In the genomic region with DNA sequence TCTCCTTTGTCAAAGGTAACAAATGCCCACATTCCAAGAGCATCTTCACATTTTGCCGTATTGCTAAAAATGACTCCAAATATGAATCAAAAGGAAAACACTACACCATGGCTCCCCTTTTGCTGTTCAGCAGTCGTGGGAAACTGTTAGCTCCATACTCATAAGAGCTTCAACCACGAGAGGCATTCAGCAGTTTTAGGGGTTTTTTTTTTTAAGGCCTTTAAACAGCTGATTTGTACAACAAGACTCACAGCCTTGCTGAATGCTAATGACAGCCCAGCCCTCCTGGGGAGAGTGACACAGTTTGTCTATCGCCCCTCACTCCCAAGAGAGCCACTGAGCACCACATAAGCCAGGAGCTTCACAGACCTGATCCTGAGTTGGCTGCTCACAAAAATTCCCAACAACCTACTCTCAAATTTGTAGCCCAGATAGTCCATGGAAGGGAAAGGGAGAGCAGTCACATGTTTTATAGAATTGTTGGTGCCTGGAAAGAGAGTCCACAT, we compare ENCODE assay signal across 16 cellular contexts. TPM values are rescaled to one million over a fixed set of nuclear protein-coding genes. Genes with fewer than 3 reads are reported as not detected.
DNase-seq lines count a peak whose midpoint lies in the region; ATAC-seq, FAIRE-seq and TF ChIP-seq lines count a peak whose summit lies in the region.
"Had no signal": no experiment of that assay in that cellular context is flagged by ENCODE, and none has a peak within 500 bp of the region (broad histone marks: within the 10 kb centered on the region; RNA-seq: fewer than 3 reads in every experiment).

No MANE protein-coding gene starts in this region.

- H3K4me1 Mint-ChIP-seq in GM23338 (peaks cover 31% of the 10 kb centered on the region), WTC11 (peaks cover 31% of the 10 kb centered on the region), endothelial cell (ENCODE audit: unreplicated experiment) (peaks cover 69% of the 10 kb centered on the region)
- H3K4me1 Mint-ChIP-seq: CD8-positive, alpha-beta memory T cell had no signal

- CTCF ChIA-PET in WTC11 (lab: Charles Lee) = interaction anchor here (1.1 kb wide), 1 partner anchor 19 kb away, joined by 3 read pairs; no protein-coding TSS in a partner anchor

- H3K4me1 ChIP-seq in GM23338 (ENCODE audit: insufficient read depth) (peaks cover 24% of the 10 kb centered on the region), thoracic aorta (ENCODE audit: control insufficient read depth in 1 of 2, low read depth in 2 of 2) (peaks cover 25 to 50% of the 10 kb centered on the region in 2 donors), pancreas (no peaks in the 10 kb centered on the region)
- H3K4me1 ChIP-seq: BE2C had no signal

- H2AFZ ChIP-seq in GM23338 = no peak overlapping the region

- no peaks in the 10 kb centered on the region for H3K27me3 Mint-ChIP-seq in GM23338 (ENCODE audit: insufficient read depth, low read depth, poor library complexity)
- no peaks in the 10 kb centered on the region for H3K27me3 Mint-ChIP-seq in WTC11 (ENCODE audit: low read depth)
- H3K27me3 Mint-ChIP-seq in endothelial cell (ENCODE audit: unreplicated experiment) = peaks cover 2% of the 10 kb centered on the region
- H3K27me3 Mint-ChIP-seq: CD8-positive, alpha-beta memory T cell had no signal

- no peaks in the 10 kb centered on the region for H4K20me1 ChIP-seq in GM23338 (replicated peaks; ENCODE audit: insufficient read depth)

- no peaks in the 10 kb centered on the region for H3K9me3 Mint-ChIP-seq in GM23338
- no peaks in the 10 kb centered on the region for H3K9me3 Mint-ChIP-seq in WTC11
- no peaks in the 10 kb centered on the region for H3K9me3 Mint-ChIP-seq in endothelial cell (ENCODE audit: unreplicated experiment)
- H3K9me3 Mint-ChIP-seq: CD8-positive, alpha-beta memory T cell had no signal

- 0 out of 2 replicates have a peak, but pooled peaks cover 3% of the 10 kb centered on the region for H3K79me2 ChIP-seq in GM23338 (replicated peaks; ENCODE audit: insufficient read depth)

- TF ChIP-seq CTCF in GM23338 (conservative IDR thresholded peaks at IDR 0.05; ENCODE audit: low read depth in 2 of 2) (no peak), WTC11 (IDR thresholded peaks at IDR 0.05) (no peak), endothelial cell (IDR thresholded peaks at IDR 0.05; ENCODE audit: unreplicated experiment) (no peak), thoracic aorta (IDR thresholded peaks at IDR 0.05) (no peak), pancreas (IDR thresholded peaks at IDR 0.05) (no peak)

- no peaks in the 10 kb centered on the region for H3F3A ChIP-seq in GM23338 (replicated peaks; ENCODE audit: low read depth)

- POLR2A ChIA-PET in WTC11 (lab: Charles Lee) = no interaction called here

- intact Hi-C loops in pancreas (cut with DNase I) = no loop called here

- H3K27ac ChIP-seq in GM23338 (ENCODE audit: low read depth) (0 out of 2 replicates have a peak overlapping the region, but pooled peaks have one; percentile 4), thoracic aorta (peak overlapping the region; percentile 60 to 77), pancreas (no peak overlapping the region)

- peak overlapping the region; percentile 65 for H3K4me2 ChIP-seq in GM23338
- H3K4me2 ChIP-seq: SK-N-SH had no signal

- H3K9me2 ChIP-seq in GM23338 (ENCODE audit: insufficient read depth) = no peaks in the 10 kb centered on the region
- H3K9me2 ChIP-seq: SK-N-SH had no signal

- H3K4me3 ChIP-seq in GM23338 (no peak overlapping the region), thoracic aorta (no peak overlapping the region), pancreas (no peak overlapping the region)

- no peaks in the 10 kb centered on the region for H3K27me3 ChIP-seq in GM23338 (ENCODE audit: insufficient read depth)
- no peaks in the 10 kb centered on the region for H3K27me3 ChIP-seq in thoracic aorta (replicated peaks; ENCODE audit: insufficient read depth)
- no peaks in the 10 kb centered on the region for H3K27me3 ChIP-seq in pancreas
- H3K27me3 ChIP-seq: BE2C had no signal

- H3K36me3 Mint-ChIP-seq in GM23338 (ENCODE audit: low read depth) = no peaks in the 10 kb centered on the region
- H3K36me3 Mint-ChIP-seq in WTC11 = no peaks in the 10 kb centered on the region
- peaks cover 8% of the 10 kb centered on the region for H3K36me3 Mint-ChIP-seq in endothelial cell (ENCODE audit: low read depth, unreplicated experiment)
- H3K36me3 Mint-ChIP-seq: CD8-positive, alpha-beta memory T cell had no signal

- no peak for FAIRE-seq in pancreas (lab: Jason Lieb, UNC)
- FAIRE-seq: H1 had no signal

- whole genome bisulfite sequencing in pancreas, 2 donors = 76 to 86% methylated on average over 4 of the region's 4 CpGs

- DNase-seq in GM23338 (ENCODE audit: low spot score) = no peak
- DNase-seq in WTC11 (ENCODE audit: low spot score) = no peak
- DNase-seq in endothelial cell (ENCODE audit: low spot score) = no peak
- no peak for DNase-seq in thoracic aorta (ENCODE audit: low spot score)
- DNase-seq in NCI-H1694 (lab: John Stamatoyannopoulos, UW) = no peak
- DNase-seq in pancreas = no peak
- DNase-seq: BE2C; CD8-positive, alpha-beta memory T cell; GF-D8; NCI-H1048; NCI-H146; NCI-H748 treated with DMSO at 0.1 percent for 48 hours; Right ventricle myocardium superior; SK-N-SH had no signal

- H3K36me3 ChIP-seq in GM23338 (ENCODE audit: insufficient read depth) (no peaks in the 10 kb centered on the region), thoracic aorta (no peaks in the 10 kb centered on the region), pancreas (no peaks in the 10 kb centered on the region)
- H3K36me3 ChIP-seq: BE2C had no signal

- H3K4me3 Mint-ChIP-seq in GM23338 = no peak overlapping the region
- H3K4me3 Mint-ChIP-seq in WTC11 = no peak overlapping the region
- H3K4me3 Mint-ChIP-seq in endothelial cell (ENCODE audit: unreplicated experiment) = no peak overlapping the region
- H3K4me3 Mint-ChIP-seq: CD8-positive, alpha-beta memory T cell had no signal

- ATAC-seq in GM23338 = no peak; the same call in 2 of the 3 replicates
- no peak for ATAC-seq in WTC11
- no peak for ATAC-seq in thoracic aorta (ENCODE audit: insufficient number of reproducible peaks, low FRiP score, low read depth)
- ATAC-seq in pancreas = no peak
- no peak for ATAC-seq in HG03521 (IDR thresholded peaks at IDR 0.05; ENCODE audit: unreplicated experiment)

- H3K27ac Mint-ChIP-seq in GM23338 (peak overlapping the region; percentile 61; the same call in 1 of the 2 replicates), WTC11 (peak overlapping the region; percentile 75), endothelial cell (ENCODE audit: unreplicated experiment) (peak overlapping the region; percentile 90)

- H3K9me3 ChIP-seq in thoracic aorta (no peaks in the 10 kb centered on the region), pancreas (no peaks in the 10 kb centered on the region)
- H3K9me3 ChIP-seq: BE2C, SK-N-SH had no signal

TF ChIP-seq in GM23338, 12 proteins besides CTCF, POLR2A, EP300 and RAD21:
- no peak for TF ChIP-seq EZH2phosphoT487 (IDR thresholded peaks at IDR 0.05; ENCODE audit: unreplicated experiment)
- no peak for TF ChIP-seq ZNF331 (CRISPR knock-in tag; IDR thresholded peaks at IDR 0.05; ENCODE audit: low read depth)
- TF ChIP-seq ZNF114 (CRISPR knock-in tag; IDR thresholded peaks at IDR 0.05) = no peak
- no peak for TF ChIP-seq POLR2AphosphoS5 (IDR thresholded peaks at IDR 0.05; ENCODE audit: low read depth)
TF ChIP-seq in GM23338: peak in this region for 0.

TF ChIP-seq in WTC11, 78 proteins besides CTCF, POLR2A, EP300 and RAD21 (continues in another document):
- TF ChIP-seq NR2C2 (CRISPR knock-in tag; IDR thresholded peaks at IDR 0.05) = no peak
- TF ChIP-seq ZNF121 (CRISPR knock-in tag; IDR thresholded peaks at IDR 0.05) = no peak
- TF ChIP-seq HMGA2 (CRISPR knock-in tag; IDR thresholded peaks at IDR 0.05) = no peak
- TF ChIP-seq IRF2 (CRISPR knock-in tag; IDR thresholded peaks at IDR 0.05; ENCODE audit: borderline replicate concordance, low read depth) = no peak
- no peak for TF ChIP-seq CREB1 (CRISPR knock-in tag; IDR thresholded peaks at IDR 0.05)
- TF ChIP-seq, protein P1, sequence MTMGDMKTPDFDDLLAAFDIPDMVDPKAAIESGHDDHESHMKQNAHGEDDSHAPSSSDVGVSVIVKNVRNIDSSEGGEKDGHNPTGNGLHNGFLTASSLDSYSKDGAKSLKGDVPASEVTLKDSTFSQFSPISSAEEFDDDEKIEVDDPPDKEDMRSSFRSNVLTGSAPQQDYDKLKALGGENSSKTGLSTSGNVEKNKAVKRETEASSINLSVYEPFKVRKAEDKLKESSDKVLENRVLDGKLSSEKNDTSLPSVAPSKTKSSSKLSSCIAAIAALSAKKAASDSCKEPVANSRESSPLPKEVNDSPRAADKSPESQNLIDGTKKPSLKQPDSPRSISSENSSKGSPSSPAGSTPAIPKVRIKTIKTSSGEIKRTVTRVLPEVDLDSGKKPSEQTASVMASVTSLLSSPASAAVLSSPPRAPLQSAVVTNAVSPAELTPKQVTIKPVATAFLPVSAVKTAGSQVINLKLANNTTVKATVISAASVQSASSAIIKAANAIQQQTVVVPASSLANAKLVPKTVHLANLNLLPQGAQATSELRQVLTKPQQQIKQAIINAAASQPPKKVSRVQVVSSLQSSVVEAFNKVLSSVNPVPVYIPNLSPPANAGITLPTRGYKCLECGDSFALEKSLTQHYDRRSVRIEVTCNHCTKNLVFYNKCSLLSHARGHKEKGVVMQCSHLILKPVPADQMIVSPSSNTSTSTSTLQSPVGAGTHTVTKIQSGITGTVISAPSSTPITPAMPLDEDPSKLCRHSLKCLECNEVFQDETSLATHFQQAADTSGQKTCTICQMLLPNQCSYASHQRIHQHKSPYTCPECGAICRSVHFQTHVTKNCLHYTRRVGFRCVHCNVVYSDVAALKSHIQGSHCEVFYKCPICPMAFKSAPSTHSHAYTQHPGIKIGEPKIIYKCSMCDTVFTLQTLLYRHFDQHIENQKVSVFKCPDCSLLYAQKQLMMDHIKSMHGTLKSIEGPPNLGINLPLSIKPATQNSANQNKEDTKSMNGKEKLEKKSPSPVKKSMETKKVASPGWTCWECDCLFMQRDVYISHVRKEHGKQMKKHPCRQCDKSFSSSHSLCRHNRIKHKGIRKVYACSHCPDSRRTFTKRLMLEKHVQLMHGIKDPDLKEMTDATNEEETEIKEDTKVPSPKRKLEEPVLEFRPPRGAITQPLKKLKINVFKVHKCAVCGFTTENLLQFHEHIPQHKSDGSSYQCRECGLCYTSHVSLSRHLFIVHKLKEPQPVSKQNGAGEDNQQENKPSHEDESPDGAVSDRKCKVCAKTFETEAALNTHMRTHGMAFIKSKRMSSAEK (CRISPR knock-in tag; IDR thresholded peaks at IDR 0.05; ENCODE audit: borderline replicate concordance) = no peak
- TF ChIP-seq NFATC4 (CRISPR knock-in tag; IDR thresholded peaks at IDR 0.05) = no peak
- no peak for TF ChIP-seq SMAD4 (CRISPR knock-in tag; IDR thresholded peaks at IDR 0.05)
- TF ChIP-seq ZBTB21 (CRISPR knock-in tag; IDR thresholded peaks at IDR 0.05; ENCODE audit: borderline replicate concordance) = no peak

RNA-seq across cellular contexts. Expression of a gene that starts 32.4 kb away (rescaled TPM):
- total RNA-seq in GM23338 (2014; rRNA removed; shearing (Covaris generic)) = 10.8 and 12.2 TPM in 2 replicates
- polyA plus RNA-seq in GM23338 (2016; fragmentation: Nextera tagmentation; extraction: Ambion mirVana) = 3.2 and 4.3 TPM in 2 replicates
- 4.4 to 5.0 TPM (median 5.0 TPM) in 3 replicates for total RNA-seq in WTC11 (2021)
- 87.6 TPM for total RNA-seq in endothelial cell (ENCODE audit: unreplicated experiment)
- total RNA-seq in thoracic aorta = 10 to 100 TPM; 28.2 to 57.8 TPM
- total RNA-seq in pancreas = 1 to 10 TPM; 2.0 to 8.9 (median 4.3) TPM
- 1 to 10 TPM; 4.7 to 5.5 TPM for polyA plus RNA-seq in pancreas
- polyA plus RNA-seq: CD8-positive, alpha-beta memory T cell had no signal

Comparison
In these comparisons a context has a peak if more than half of its experiments do, and no peak if none do; other contexts are left out.
1. H3K27ac ChIP-seq: peak in GM23338 (single experiment) and thoracic aorta (2 of 2); none in pancreas (0 of 4).
2. Peak in every context shown above with its lines, with median percentiles within 50 percentile points of each other: H3K27ac Mint-ChIP-seq.